ENCODE assay signal across 19 cellular contexts in genomic region chr14:50319721-50320120, GRCh38. TPM values are rescaled to one million over a fixed set of nuclear protein-coding genes. Genes with fewer than 3 reads are reported as not detected.
DNase-seq lines count a peak whose midpoint lies in the region; ATAC-seq, FAIRE-seq and TF ChIP-seq lines count a peak whose summit lies in the region.
"Had no signal": no experiment of that assay in that cellular context is flagged by ENCODE, and none has a peak within 500 bp of the region (broad histone marks: within the 10 kb centered on the region; RNA-seq: fewer than 3 reads in every experiment).

No MANE protein-coding gene starts in this region.

- H3K4me3 ChIP-seq in endodermal cell (ENCODE audit: low read length) = no peak overlapping the region
- no peak overlapping the region for H3K4me3 ChIP-seq in small intestine (ENCODE audit: low read depth in 1 of 2, low read length in 2 of 2)
- H3K4me3 ChIP-seq: GM23338, right atrium auricular region, tibial artery had no signal

- H3K4me3 Mint-ChIP-seq in stimulated activated naive CD8-positive, alpha-beta T cell treated with anti-CD3 and anti-CD28 coated beads, Interleukin-15, Interleukin-2, amounts not matched to agents 100 ng/mL and 50 ng/mL, for 24 hours = no peak overlapping the region
- H3K4me3 Mint-ChIP-seq in stimulated activated naive CD8-positive, alpha-beta T cell treated with anti-CD3 and anti-CD28 coated beads, Interleukin-15, amount 100 ng/mL, for 72 hours = no peak overlapping the region
- H3K4me3 Mint-ChIP-seq in endodermal cell (no peak overlapping the region), nephron progenitor cell (no peak overlapping the region)
- H3K4me3 Mint-ChIP-seq: CD8-positive, alpha-beta memory T cell; GM23338; nephron had no signal

- TF ChIP-seq CTCF in endodermal cell (conservative IDR thresholded peaks at IDR 0.05) (no peak), nephron progenitor cell (IDR thresholded peaks at IDR 0.05) (no peak)

- H3K9ac ChIP-seq in endodermal cell (ENCODE audit: extremely low read depth, low read length, poor library complexity, severe bottlenecking) = no peak overlapping the region

- H3K27me3 ChIP-seq in endodermal cell (ENCODE audit: control insufficient read depth, insufficient read depth, low read length, poor library complexity, severe bottlenecking) (no peaks in the 10 kb centered on the region), small intestine (ENCODE audit: control insufficient read depth in 2 of 2, insufficient read depth in 2 of 2, low read length in 2 of 2) (no peaks in the 10 kb centered on the region)
- H3K27me3 ChIP-seq: right atrium auricular region, tibial artery had no signal

- peak overlapping the region; percentile 41 for H3K27ac Mint-ChIP-seq in stimulated activated naive CD8-positive, alpha-beta T cell treated with anti-CD3 and anti-CD28 coated beads, Interleukin-15, Interleukin-2, amounts not matched to agents 100 ng/mL and 50 ng/mL, for 24 hours
- no peak overlapping the region for H3K27ac Mint-ChIP-seq in stimulated activated naive CD8-positive, alpha-beta T cell treated with anti-CD3 and anti-CD28 coated beads, Interleukin-15, amount 100 ng/mL, for 72 hours
- peak overlapping the region; percentile 21 for H3K27ac Mint-ChIP-seq in endodermal cell
- peak overlapping the region; percentile 95 for H3K27ac Mint-ChIP-seq in nephron progenitor cell
- H3K27ac Mint-ChIP-seq: GM23338, nephron had no signal

- peaks cover 33% of the 10 kb centered on the region for H3K4me1 Mint-ChIP-seq in stimulated activated naive CD8-positive, alpha-beta T cell treated with anti-CD3 and anti-CD28 coated beads, Interleukin-15, Interleukin-2, amounts not matched to agents 100 ng/mL and 50 ng/mL, for 24 hours (ENCODE audit: low read depth)
- H3K4me1 Mint-ChIP-seq in stimulated activated naive CD8-positive, alpha-beta T cell treated with anti-CD3 and anti-CD28 coated beads, Interleukin-15, amount 100 ng/mL, for 72 hours = peaks cover 22% of the 10 kb centered on the region
- H3K4me1 Mint-ChIP-seq in endodermal cell (peaks cover 7% of the 10 kb centered on the region), nephron progenitor cell (peaks cover 21% of the 10 kb centered on the region)

- no peak for FAIRE-seq in small intestine (lab: Jason Lieb, UNC)

- H3K36me3 ChIP-seq in endodermal cell (ENCODE audit: control insufficient read depth, insufficient read depth, low read length) (peaks cover 11% of the 10 kb centered on the region), small intestine (ENCODE audit: control insufficient read depth in 2 of 2, insufficient read depth in 2 of 2, low read length in 2 of 2) (peaks cover 0 to 5% of the 10 kb centered on the region in 2 donors)

- peaks cover 19% of the 10 kb centered on the region for H3K36me3 Mint-ChIP-seq in stimulated activated naive CD8-positive, alpha-beta T cell treated with anti-CD3 and anti-CD28 coated beads, Interleukin-15, Interleukin-2, amounts not matched to agents 100 ng/mL and 50 ng/mL, for 24 hours (ENCODE audit: low read depth)
- peaks cover 31% of the 10 kb centered on the region for H3K36me3 Mint-ChIP-seq in endodermal cell (ENCODE audit: low read depth)
- H3K36me3 Mint-ChIP-seq in nephron progenitor cell (ENCODE audit: low read depth) = peaks cover 27% of the 10 kb centered on the region

- no peaks in the 10 kb centered on the region for H3K9me3 Mint-ChIP-seq in stimulated activated naive CD8-positive, alpha-beta T cell treated with anti-CD3 and anti-CD28 coated beads, Interleukin-15, Interleukin-2, amounts not matched to agents 100 ng/mL and 50 ng/mL, for 24 hours
- no peaks in the 10 kb centered on the region for H3K9me3 Mint-ChIP-seq in stimulated activated naive CD8-positive, alpha-beta T cell treated with anti-CD3 and anti-CD28 coated beads, Interleukin-15, amount 100 ng/mL, for 72 hours
- peaks cover 13% of the 10 kb centered on the region for H3K9me3 Mint-ChIP-seq in endodermal cell
- peaks cover 26% of the 10 kb centered on the region for H3K9me3 Mint-ChIP-seq in nephron progenitor cell
- H3K9me3 Mint-ChIP-seq: CD8-positive, alpha-beta memory T cell had no signal

- ATAC-seq in stimulated activated naive CD8-positive, alpha-beta T cell treated with anti-CD3 and anti-CD28 coated beads, Interleukin-15, amount 100 ng/mL, for 72 hours = no peak
- no peak for ATAC-seq in HG02938 (IDR thresholded peaks at IDR 0.05; ENCODE audit: unreplicated experiment)
- ATAC-seq in GM19452 (IDR thresholded peaks at IDR 0.05; ENCODE audit: unreplicated experiment) = no peak
- ATAC-seq: GM23338 had no signal

- no peak overlapping the region for H3K27ac ChIP-seq in endodermal cell (ENCODE audit: low read depth, low read length)
- peak overlapping the region in 1 of 2 donors; percentile 9 for H3K27ac ChIP-seq in small intestine (ENCODE audit: low read depth in 1 of 2, low read length in 1 of 2)

- WGBS in endodermal cell (ENCODE audit: insufficient coverage in 1 of 2, insufficient read length in 1 of 2), 2 experiments = 93 to 100% methylated on average over 1 of the region's 2 CpGs
- WGBS in small intestine, 3 donors = 87 to 93% (median 92%) methylated on average over 2 of the region's 2 CpGs

- no peaks in the 10 kb centered on the region for H3K9me3 ChIP-seq in endodermal cell (ENCODE audit: control insufficient read depth, low read length)
- H3K9me3 ChIP-seq in small intestine (ENCODE audit: control insufficient read depth, low read depth) = no peaks in the 10 kb centered on the region
- H3K9me3 ChIP-seq: right atrium auricular region, tibial artery had no signal

- no peaks in the 10 kb centered on the region for H3K4me1 ChIP-seq in endodermal cell (ENCODE audit: control insufficient read depth, insufficient read depth, low read length)
- H3K4me1 ChIP-seq in small intestine (ENCODE audit: control insufficient read depth in 2 of 2, insufficient read depth in 1 of 2, low read depth in 1 of 2, low read length in 1 of 2) = no peaks in the 10 kb centered on the region

- no peak for DNase-seq in stimulated activated naive CD8-positive, alpha-beta T cell treated with anti-CD3 and anti-CD28 coated beads, Interleukin-15, amount 100 ng/mL, for 72 hours
- DNase-seq in endodermal cell (no peak), nephron progenitor cell (no peak), Kasumi-1 (lab: John Stamatoyannopoulos, UW) (no peak), small intestine (no peak)
- DNase-seq: activated CD4-positive, alpha-beta T cell treated with anti-CD3 and anti-CD28 coated beads, Interleukin-2, amount 50 U/mL, for 4 hours; aorta; CD8-positive, alpha-beta memory T cell; MV-4-11; NCI-H2081; NCI-H526; stimulated activated CD4-positive, alpha-beta T cell treated with anti-CD3 and anti-CD28 coated beads, Interleukin-2, amount 100 ng/mL, for 48 hours; tibial artery had no signal

- H3K27me3 Mint-ChIP-seq in stimulated activated naive CD8-positive, alpha-beta T cell treated with anti-CD3 and anti-CD28 coated beads, Interleukin-15, Interleukin-2, amounts not matched to agents 100 ng/mL and 50 ng/mL, for 24 hours = no peaks in the 10 kb centered on the region
- no peaks in the 10 kb centered on the region for H3K27me3 Mint-ChIP-seq in stimulated activated naive CD8-positive, alpha-beta T cell treated with anti-CD3 and anti-CD28 coated beads, Interleukin-15, amount 100 ng/mL, for 72 hours
- H3K27me3 Mint-ChIP-seq in endodermal cell (ENCODE audit: insufficient read depth) = no peaks in the 10 kb centered on the region
- peaks cover 3% of the 10 kb centered on the region for H3K27me3 Mint-ChIP-seq in nephron progenitor cell (ENCODE audit: low read depth, poor library complexity)

RNA-seq across cellular contexts. Expression of gene DMAC2L, which starts 7.6 kb away (rescaled TPM):
- 10 to 100 TPM; 15.3 to 16.6 TPM for total RNA-seq in endodermal cell
- 16.2 TPM for polyA plus RNA-seq in endodermal cell (2013, experiment 1 of 2)
- polyA plus RNA-seq in endodermal cell (2013, experiment 2 of 2) = 12.4 TPM
- 10 to 100 TPM; 13.6 to 27.0 (median 18.3) TPM for polyA plus RNA-seq in small intestine

RNA-seq across cellular contexts. Expression of gene L2HGDH, which starts 7.7 kb away (rescaled TPM):
- total RNA-seq in endodermal cell = 10 to 100 TPM; 15.9 to 23.2 TPM
- polyA plus RNA-seq in endodermal cell (2013, experiment 1 of 2) = 9.5 TPM
- 8.9 TPM for polyA plus RNA-seq in endodermal cell (2013, experiment 2 of 2)
- 1 to 10 TPM; 1.1 to 5.9 (median 3.6) TPM for polyA plus RNA-seq in small intestine

Comparison
In these comparisons a context has a peak if more than half of its experiments do, and no peak if none do; other contexts are left out.
1. H3K27ac Mint-ChIP-seq: peak in stimulated activated naive CD8-positive, alpha-beta T cell treated with anti-CD3 and anti-CD28 coated beads, Interleukin-15, Interleukin-2, amounts not matched to agents 100 ng/mL and 50 ng/mL, for 24 hours (single experiment), endodermal cell (single experiment) and nephron progenitor cell (single experiment); none in stimulated activated naive CD8-positive, alpha-beta T cell treated with anti-CD3 and anti-CD28 coated beads, Interleukin-15, amount 100 ng/mL, for 72 hours (0 of 2).